Comparison of ENCODE assay signal across 9 cellular contexts in the genomic region with DNA sequence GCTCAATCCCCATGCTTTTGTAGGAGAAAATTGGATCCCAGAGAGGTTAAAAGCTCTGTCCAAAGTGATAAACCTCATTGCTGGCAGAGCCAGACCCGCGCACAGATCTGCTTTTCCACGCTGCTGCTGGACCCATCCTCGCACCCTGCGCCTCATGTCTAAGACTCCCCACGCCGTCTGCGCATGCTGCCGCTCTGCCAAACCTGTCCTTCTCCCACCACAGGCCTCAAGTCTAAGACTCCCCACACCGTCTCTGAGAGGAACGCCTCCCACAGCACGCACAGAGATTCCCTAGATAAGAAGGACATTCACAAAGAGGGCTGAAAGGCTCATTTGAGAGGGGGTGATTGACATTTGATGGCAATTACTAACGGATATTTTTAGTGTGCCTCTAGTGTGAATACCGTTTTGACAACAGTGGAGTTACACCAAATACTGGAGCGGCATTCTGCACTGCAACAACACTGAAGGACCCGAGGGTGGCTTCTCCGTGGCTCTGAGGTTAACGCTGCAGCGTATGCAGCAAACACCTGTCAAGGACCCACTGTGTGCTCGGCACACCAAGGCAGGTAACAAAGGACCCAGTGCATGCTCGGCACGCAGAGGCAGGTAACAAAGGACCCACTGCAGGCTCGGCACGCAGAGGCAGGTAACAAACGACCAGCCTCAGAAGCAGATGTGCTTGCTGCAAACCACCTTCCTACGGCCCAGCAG.
A peak's percentile ranks its signal among the peaks of the same experiment; 100 is the strongest.
DNase-seq lines count a peak whose midpoint lies in the region; ATAC-seq and TF ChIP-seq lines count a peak whose summit lies in the region.
"Had no signal": no experiment of that assay in that cellular context is flagged by ENCODE, and none has a peak within 500 bp of the region (broad histone marks: within the 10 kb centered on the region; RNA-seq: fewer than 3 reads in every experiment).

No MANE protein-coding gene starts in this region.

- TF ChIP-seq CTCF in neural crest cell (conservative IDR thresholded peaks at IDR 0.05) = no peak

- H3K36me3 Mint-ChIP-seq in IgD-negative memory B cell (peaks cover 3% of the 10 kb centered on the region), neural crest cell (ENCODE audit: low read depth) (peaks cover 19% of the 10 kb centered on the region)
- peaks cover 12% of the 10 kb centered on the region for H3K36me3 Mint-ChIP-seq in effector memory CD8-positive, alpha-beta T cell (ENCODE audit: insufficient read depth)

- H3K9me3 Mint-ChIP-seq in IgD-negative memory B cell (no peaks in the 10 kb centered on the region), neural crest cell (no peaks in the 10 kb centered on the region)
- H3K9me3 Mint-ChIP-seq in effector memory CD8-positive, alpha-beta T cell = no peaks in the 10 kb centered on the region

- peak overlapping the region; percentile 51 for H3K4me3 ChIP-seq in BLaER1

- peaks cover 34% of the 10 kb centered on the region for H3K4me1 ChIP-seq in BLaER1

- H3K27ac Mint-ChIP-seq in IgD-negative memory B cell (peak overlapping the region in 1 of 3 donors; percentile 85), neural crest cell (ENCODE audit: unreplicated experiment) (peak overlapping the region; percentile 91)
- H3K27ac Mint-ChIP-seq in effector memory CD8-positive, alpha-beta T cell = peak overlapping the region; percentile 89 to 98

- no peak overlapping the region for H3K27ac ChIP-seq in BLaER1

- no peaks in the 10 kb centered on the region for H3K27me3 ChIP-seq in BLaER1

- peak; percentile 40 for ATAC-seq in effector memory CD8-positive, alpha-beta T cell (replicated peaks)
- ATAC-seq in GM18858 (IDR thresholded peaks at IDR 0.05; ENCODE audit: unreplicated experiment) = no peak

- H3K27me3 Mint-ChIP-seq in IgD-negative memory B cell = peaks cover 1% of the 10 kb centered on the region
- peaks cover 16 to 33% of the 10 kb centered on the region in 2 donors for H3K27me3 Mint-ChIP-seq in effector memory CD8-positive, alpha-beta T cell
- peaks cover 4% of the 10 kb centered on the region for H3K27me3 Mint-ChIP-seq in neural crest cell (ENCODE audit: low read depth)

- 0 out of 2 replicates have a peak overlapping the region, but pooled peaks have one; percentile 13 for H3K9ac ChIP-seq in BLaER1

- H3K36me3 ChIP-seq in BLaER1 = no peaks in the 10 kb centered on the region

- peaks cover 7% of the 10 kb centered on the region; the same call in 1 of the 2 replicates for H3K9me3 ChIP-seq in BLaER1

- no peak for DNase-seq in effector memory CD8-positive, alpha-beta T cell
- DNase-seq in neural crest cell (ENCODE audit: low read depth, low spot score) (no peak), SKM-1 (lab: John Stamatoyannopoulos, UW; ENCODE audit: unreplicated experiment) (no peak), GM19240 (ENCODE audit: insufficient read length, low spot score) (no peak), hepatic stellate cell (ENCODE audit: low spot score) (no peak)
- DNase-seq: NCI-H510A had no signal

- H3K4me2 ChIP-seq in BLaER1 = peak overlapping the region; percentile 91

- H3K4me1 Mint-ChIP-seq in IgD-negative memory B cell (peaks cover 4 to 21% (median 11%) of the 10 kb centered on the region in 3 donors), neural crest cell (peaks cover 68% of the 10 kb centered on the region)
- H3K4me1 Mint-ChIP-seq in effector memory CD8-positive, alpha-beta T cell (ENCODE audit: low read depth in 2 of 2) = peaks cover 11 to 17% of the 10 kb centered on the region in 2 donors

- no peaks in the 10 kb centered on the region for H4K20me1 ChIP-seq in BLaER1

- H3K4me3 Mint-ChIP-seq in IgD-negative memory B cell (peak overlapping the region; percentile 48 to 96 (median 92)), neural crest cell (peak overlapping the region; percentile 75)
- H3K4me3 Mint-ChIP-seq in effector memory CD8-positive, alpha-beta T cell = peak overlapping the region; percentile 91 to 99
